15 cellular contexts compared by ENCODE assay signal in genomic region chr1:18149113-18149641, GRCh38. TPM values are rescaled to one million over a fixed set of nuclear protein-coding genes. Genes with fewer than 3 reads are reported as not detected.
DNase-seq lines count a peak whose midpoint lies in the region; ATAC-seq and TF ChIP-seq lines count a peak whose summit lies in the region.
"Had no signal": no experiment of that assay in that cellular context is flagged by ENCODE, and none has a peak within 500 bp of the region (broad histone marks: within the 10 kb centered on the region; RNA-seq: fewer than 3 reads in every experiment).

No MANE protein-coding gene starts in this region.

- no peak overlapping the region for H3K27ac Mint-ChIP-seq in glutamatergic neuron (ENCODE audit: unreplicated experiment)
- H3K27ac Mint-ChIP-seq: activated CD4-positive, alpha-beta T cell treated with anti-CD3 and anti-CD28 coated beads for 36 hours; B cell; HFFc6 had no signal

- peaks cover 7% of the 10 kb centered on the region for H3K4me1 Mint-ChIP-seq in glutamatergic neuron (ENCODE audit: low read depth, unreplicated experiment)
- H3K4me1 Mint-ChIP-seq: activated CD4-positive, alpha-beta T cell treated with anti-CD3 and anti-CD28 coated beads for 36 hours; B cell had no signal

- TF ChIP-seq CTCF in GM12864 (IDR thresholded peaks at IDR 0.05; ENCODE audit: low read depth, low read length, missing control alignments): peak; percentile 5
- TF ChIP-seq CTCF in glutamatergic neuron (IDR thresholded peaks at IDR 0.05; ENCODE audit: partially characterized antibody, unreplicated experiment): peak; percentile 48

- peaks cover 9% of the 10 kb centered on the region for H3K27me3 Mint-ChIP-seq in glutamatergic neuron (ENCODE audit: unreplicated experiment)
- H3K27me3 Mint-ChIP-seq: activated CD4-positive, alpha-beta T cell treated with anti-CD3 and anti-CD28 coated beads for 36 hours had no signal

- DNase-seq in 8988T (peak; percentile 38), GM12864 (ENCODE audit: low read depth) (no peak), RPMI8226 (peak; percentile 54), glutamatergic neuron (peak; percentile 49), activated gamma-delta T cell treated with Interleukin-2 at 50 U/mL for 16 hours (no peak), germinal center (ENCODE audit: low spot score) (no peak), foreskin melanocyte (no peak)
- DNase-seq: activated CD4-positive, alpha-beta T cell treated with anti-CD3 and anti-CD28 coated beads for 36 hours; HFFc6; KG1; NCI-H345 had no signal

- H3K36me3 Mint-ChIP-seq in glutamatergic neuron (ENCODE audit: unreplicated experiment): no peaks in the 10 kb centered on the region

- H3K9me3 Mint-ChIP-seq in glutamatergic neuron (ENCODE audit: unreplicated experiment): peaks cover 2% of the 10 kb centered on the region

- no peak overlapping the region for H3K4me3 ChIP-seq in GM12864 (ENCODE audit: low read depth, low read length)
- H3K4me3 ChIP-seq: smooth muscle cell had no signal

- no peak for ATAC-seq in GM19324 (IDR thresholded peaks at IDR 0.05; ENCODE audit: low FRiP score, unreplicated experiment)
- ATAC-seq: activated CD4-positive, alpha-beta T cell treated with anti-CD3 and anti-CD28 coated beads for 36 hours had no signal

- H3K4me3 Mint-ChIP-seq in glutamatergic neuron (ENCODE audit: unreplicated experiment): no peak overlapping the region
- H3K4me3 Mint-ChIP-seq: activated CD4-positive, alpha-beta T cell treated with anti-CD3 and anti-CD28 coated beads for 36 hours; B cell; HFFc6 had no signal

RNA-seq across cellular contexts. Expression of gene IGSF21, which starts 41.6 kb away (rescaled TPM):
- 1.3 TPM for total RNA-seq in glutamatergic neuron (ENCODE audit: unreplicated experiment)
- total RNA-seq: activated CD4-positive, alpha-beta T cell treated with anti-CD3 and anti-CD28 coated beads for 36 hours; B cell; endothelial cell of umbilical vein; HFFc6; smooth muscle cell had no signal

Comparison
In these comparisons a context has a peak if more than half of its experiments do, and no peak if none do; other contexts are left out.
1. DNase-seq: peak in 8988T (single experiment), RPMI8226 (single experiment) and glutamatergic neuron (single experiment); none in GM12864 (single experiment), activated gamma-delta T cell treated with Interleukin-2 at 50 U/mL for 16 hours (single experiment), germinal center (single experiment) and foreskin melanocyte (single experiment).